16 cellular contexts compared by ENCODE assay signal in genomic region chr12:54374555-54375257, GRCh38. TPM values are rescaled to one million over a fixed set of nuclear protein-coding genes. Genes with fewer than 3 reads are reported as not detected.
DNase-seq lines count a peak whose midpoint lies in the region; ATAC-seq and TF ChIP-seq lines count a peak whose summit lies in the region.
"Had no signal": no experiment of that assay in that cellular context is flagged by ENCODE, and none has a peak within 500 bp of the region (broad histone marks: within the 10 kb centered on the region; RNA-seq: fewer than 3 reads in every experiment).

No MANE protein-coding gene starts in this region.

- no peak overlapping the region for H2AFZ ChIP-seq in PC-9

- WGBS in heart left ventricle, 4 donors: 41 to 55% (median 44%) methylated on average over 2 of the region's 2 CpGs
- WGBS in suprapubic skin: 20% methylated on average over 2 of the region's 2 CpGs

- POLR2A ChIA-PET in PC-9 (lab: Charles Lee; ENCODE audit: unreplicated experiment): no interaction called here

- intact Hi-C loops in PC-9 (cut with micrococcal nuclease; ENCODE audit: unreplicated experiment) (loop anchor here (5.0 kb wide), 1 partner anchor 367 kb away; the partner anchor contains the start of gene HOXC8), heart left ventricle (cut with DNase I) (loop anchor here in 1 of 10 donors (10.0 kb wide), 1 partner anchor 370 kb away; the partner anchor contains the start of genes HOXC8 and HOXC9)

- H3K27ac ChIP-seq in PC-9: peak overlapping the region; percentile 14; the same call in 1 of the 2 replicates
- H3K27ac ChIP-seq in heart left ventricle: peak overlapping the region; percentile 21 to 69 (median 62)
- peak overlapping the region; percentile 63 for H3K27ac ChIP-seq in suprapubic skin
- H3K27ac ChIP-seq: 22Rv1 had no signal

- DNase-seq in DMS 273 (lab: John Stamatoyannopoulos, UW; ENCODE audit: unreplicated experiment): peak; percentile 32
- DNase-seq in DMS 273 treated with DMSO at 0.1 percent for 48 hours (lab: John Stamatoyannopoulos, UW): no peak
- DNase-seq in PC-9: no peak
- peak; percentile 57 to 82 (median 72) for DNase-seq in heart left ventricle
- no peak for DNase-seq in suprapubic skin (ENCODE audit: low spot score in 2 of 2)
- DNase-seq in NCI-H526 (lab: John Stamatoyannopoulos, UW): no peak
- no peak for DNase-seq in kidney glomerular epithelial cell (lab: John Stamatoyannopoulos, UW)
- DNase-seq: activated CD4-positive, alpha-beta T cell treated with anti-CD3 and anti-CD28 coated beads for 36 hours; activated gamma-delta T cell treated with Interleukin-2 at 50 U/mL for 16 hours; EL; foreskin fibroblast; NCI-H2171 treated with DMSO at 0.1 percent for 48 hours had no signal

- H3K36me3 ChIP-seq in PC-9 (ENCODE audit: low read depth) (no peaks in the 10 kb centered on the region), heart left ventricle (peaks cover 0 to 4% (median 0%) of the 10 kb centered on the region in 9 donors), suprapubic skin (peaks cover 23% of the 10 kb centered on the region)

- BruUV-seq in PC-9 (replicated peaks; lab: Mats Ljungman, UMichigan): no TSS peak

- no peak for ATAC-seq in heart left ventricle
- ATAC-seq in HG03378 (IDR thresholded peaks at IDR 0.05; ENCODE audit: unreplicated experiment): no peak
- ATAC-seq: activated CD4-positive, alpha-beta T cell treated with anti-CD3 and anti-CD28 coated beads for 36 hours had no signal

- no peak for TF ChIP-seq EP300 in suprapubic skin (IDR thresholded peaks at IDR 0.05)

- H3F3A ChIP-seq in PC-9 (ENCODE audit: insufficient read depth, low read depth): peaks cover 21% of the 10 kb centered on the region; the same call in 1 of the 2 replicates

- H3K4me1 ChIP-seq in PC-9 (replicated peaks; ENCODE audit: insufficient read depth) (peaks cover 26% of the 10 kb centered on the region), heart left ventricle (peaks cover 0 to 87% (median 48%) of the 10 kb centered on the region in 12 donors), suprapubic skin (peaks cover 93% of the 10 kb centered on the region)

- H3K79me2 ChIP-seq in PC-9 (ENCODE audit: low read depth): no peaks in the 10 kb centered on the region

- no peak overlapping the region for H3K4me2 ChIP-seq in PC-9

- no peaks in the 10 kb centered on the region for H4K20me1 ChIP-seq in PC-9 (ENCODE audit: insufficient read depth)

- no peaks in the 10 kb centered on the region for H3K27me3 ChIP-seq in PC-9 (ENCODE audit: insufficient read depth, low read depth)
- no peaks in the 10 kb centered on the region for H3K27me3 ChIP-seq in heart left ventricle
- no peaks in the 10 kb centered on the region for H3K27me3 ChIP-seq in suprapubic skin

- H3K9me3 ChIP-seq in PC-9 (ENCODE audit: insufficient read depth, low read depth): no peaks in the 10 kb centered on the region
- H3K9me3 ChIP-seq in heart left ventricle: no peaks in the 10 kb centered on the region
- H3K9me3 ChIP-seq in suprapubic skin: no peaks in the 10 kb centered on the region

- no peak for TF ChIP-seq POLR2A in heart left ventricle (IDR thresholded peaks at IDR 0.05)
- no peak for TF ChIP-seq POLR2A in suprapubic skin (IDR thresholded peaks at IDR 0.05)

- TF ChIP-seq CTCF in PC-9 (conservative IDR thresholded peaks at IDR 0.05) (no peak), heart left ventricle (IDR thresholded peaks at IDR 0.05) (no peak), suprapubic skin (IDR thresholded peaks at IDR 0.05) (no peak)

- CTCF ChIA-PET in PC-9 (lab: Charles Lee): interaction anchor here (0.6 to 0.9 kb wide), 2 partner anchors 19 to 603 kb away, joined by 3 to 6 read pairs; no protein-coding TSS in a partner anchor

- H3K9me2 ChIP-seq in PC-9 (ENCODE audit: insufficient read depth): no peaks in the 10 kb centered on the region

- no peak overlapping the region for H3K4me3 ChIP-seq in PC-9
- H3K4me3 ChIP-seq in heart left ventricle: no peak overlapping the region
- H3K4me3 ChIP-seq in suprapubic skin: no peak overlapping the region

RNA-seq across cellular contexts. Expression of gene ZNF385A, which starts 9.8 kb away (rescaled TPM):
- total RNA-seq in PC-9 (2021) (17.2 and 18.0 TPM in 2 replicates), heart left ventricle (10 to 100 TPM in 4 of 9 donors, 1 to 10 TPM in 5; 3.6 to 22.7 (median 6.7) TPM), suprapubic skin (100 to 1,000 TPM in 3 of 4 donors, 10 to 100 TPM in 1; 99.5 to 134 (median 113) TPM)
- 1 to 10 TPM; 5.3 TPM for polyA plus RNA-seq in heart left ventricle

RNA-seq across cellular contexts. Expression of gene GPR84, which starts 10.4 kb away (rescaled TPM):
- not detected in 2 replicates for total RNA-seq in PC-9 (2021)
- 1 to 10 TPM in 2 of 9 donors, under 1 TPM in 2, not detected in 5; 0.21 to 4.4 (median 0.94) TPM for total RNA-seq in heart left ventricle
- polyA plus RNA-seq in heart left ventricle: under 1 TPM in 1 of 2 donors, not detected in 1; 0.37 TPM
- total RNA-seq in suprapubic skin: 1 to 10 TPM in 1 of 4 donors, under 1 TPM in 3; 0.38 to 1.7 (median 0.73) TPM
- total RNA-seq: HT1080, pulmonary artery endothelial cell had no signal

RNA-seq across cellular contexts. Expression of gene ITGA5, which starts 44.4 kb away (rescaled TPM):
- total RNA-seq in PC-9 (2021) (26.7 and 28.4 TPM in 2 replicates), heart left ventricle (100 to 1,000 TPM in 2 of 9 donors, 10 to 100 TPM in 7; 41.6 to 128 (median 55.0) TPM), suprapubic skin (10 to 100 TPM; 16.3 to 36.4 (median 24.8) TPM)
- 100 to 1,000 TPM in 1 of 2 donors, 10 to 100 TPM in 1; 33.2 to 301 TPM for polyA plus RNA-seq in heart left ventricle

RNA-seq across cellular contexts. Expression of gene COPZ1, which starts 49.8 kb away (rescaled TPM):
- 232 and 265 TPM in 2 replicates for total RNA-seq in PC-9 (2021)
- total RNA-seq in heart left ventricle: 100 to 1,000 TPM; 112 to 146 (median 125) TPM
- polyA plus RNA-seq in heart left ventricle: 100 to 1,000 TPM in 1 of 2 donors, 10 to 100 TPM in 1; 77.3 to 142 TPM
- total RNA-seq in suprapubic skin: 10 to 100 TPM; 70.9 to 89.0 (median 77.6) TPM

Comparison
In these comparisons a context has a peak if more than half of its experiments do, and no peak if none do; other contexts are left out.
1. DNase-seq: peak in DMS 273 (single experiment) and heart left ventricle (5 of 5); none in DMS 273 treated with DMSO at 0.1 percent for 48 hours (single experiment), PC-9 (0 of 2), suprapubic skin (0 of 2), NCI-H526 (0 of 2) and kidney glomerular epithelial cell (single experiment).
2. Peak in every context shown above with its lines, with median percentiles within 50 percentile points of each other: H3K27ac ChIP-seq.